In genomic region chr14:100246136-100246535, GRCh38 we compare ENCODE assay signal across 10 cellular contexts. TPM values are rescaled to one million over a fixed set of nuclear protein-coding genes. Genes with fewer than 3 reads are reported as not detected.
DNase-seq lines count a peak whose midpoint lies in the region; ATAC-seq and TF ChIP-seq lines count a peak whose summit lies in the region.
"Had no signal": no experiment of that assay in that cellular context is flagged by ENCODE, and none has a peak within 500 bp of the region (broad histone marks: within the 10 kb centered on the region; RNA-seq: fewer than 3 reads in every experiment).

No MANE protein-coding gene starts in this region.

- peak overlapping the region; percentile 85 for H3K27ac Mint-ChIP-seq in CD8-positive, alpha-beta T cell
- H3K27ac Mint-ChIP-seq in endothelial cell (ENCODE audit: unreplicated experiment), result peak overlapping the region; percentile 72
- peak overlapping the region; percentile 50 to 85 (median 58) for H3K27ac Mint-ChIP-seq in nephron

- H3K4me3 Mint-ChIP-seq in CD8-positive, alpha-beta T cell, result peak overlapping the region; percentile 61
- H3K4me3 Mint-ChIP-seq in endothelial cell (ENCODE audit: unreplicated experiment) (no peak overlapping the region), nephron (no peak overlapping the region)

- no peak for DNase-seq in CD8-positive, alpha-beta T cell
- DNase-seq in OCI-LY7 (ENCODE audit: low spot score), result no peak
- no peak for DNase-seq in endothelial cell (ENCODE audit: low spot score)
- DNase-seq in T1000 (lab: John Stamatoyannopoulos, UW), result no peak
- no peak for DNase-seq in NCI-H526 treated with DMSO at 0.1 percent for 48 hours (lab: John Stamatoyannopoulos, UW)
- DNase-seq in KBM-7, result no peak
- DNase-seq: activated CD4-positive, alpha-beta T cell treated with anti-CD3 and anti-CD28 coated beads, Interleukin-2, amount 50 U/mL, for 48 hours; stimulated activated CD8-positive, alpha-beta memory T cell treated with anti-CD3 and anti-CD28 coated beads, Interleukin-4, amount 100 ng/mL, for 48 hours had no signal

- no peak overlapping the region for H3K4me3 ChIP-seq in CD8-positive, alpha-beta T cell (ENCODE audit: low read depth, low read length)
- peak overlapping the region; percentile 44 for H3K4me3 ChIP-seq in OCI-LY7 (ENCODE audit: low read depth, low read length, poor library complexity, severe bottlenecking)

- no peaks in the 10 kb centered on the region for H3K27me3 ChIP-seq in CD8-positive, alpha-beta T cell (ENCODE audit: insufficient read depth, low read length)

- H3K4me2 ChIP-seq in OCI-LY7 (ENCODE audit: low read length), result peak overlapping the region; percentile 93

- no peak for ATAC-seq in CD8-positive, alpha-beta T cell
- ATAC-seq in HG03571 (IDR thresholded peaks at IDR 0.05; ENCODE audit: unreplicated experiment), result no peak

- peaks cover 72% of the 10 kb centered on the region for H3K4me1 ChIP-seq in CD8-positive, alpha-beta T cell (ENCODE audit: insufficient read depth, low read length)
- peaks cover 87% of the 10 kb centered on the region for H3K4me1 ChIP-seq in OCI-LY7 (ENCODE audit: insufficient read depth, low read length, poor library complexity, severe bottlenecking)

- in situ Hi-C loops in KBM-7 (cut with MboI; ENCODE audit: low pct_unique_long_range_greater_than_20kb, low sequenced_read_pairs), result no loop called here

- no peak for TF ChIP-seq CTCF in CD8-positive, alpha-beta T cell (IDR thresholded peaks at IDR 0.05)
- no peak for TF ChIP-seq CTCF in OCI-LY7 (conservative IDR thresholded peaks at IDR 0.05; ENCODE audit: low read length)
- TF ChIP-seq CTCF in endothelial cell (IDR thresholded peaks at IDR 0.05; ENCODE audit: unreplicated experiment), result no peak
- no peak for TF ChIP-seq CTCF in nephron (IDR thresholded peaks at IDR 0.05; ENCODE audit: unreplicated experiment in 3 of 3)

- H3K9me3 Mint-ChIP-seq in CD8-positive, alpha-beta T cell, result no peaks in the 10 kb centered on the region
- H3K9me3 Mint-ChIP-seq in endothelial cell (ENCODE audit: unreplicated experiment), result no peaks in the 10 kb centered on the region
- H3K9me3 Mint-ChIP-seq in nephron, result no peaks in the 10 kb centered on the region

- H3K36me3 Mint-ChIP-seq in CD8-positive, alpha-beta T cell, result peaks cover 28% of the 10 kb centered on the region
- no peaks in the 10 kb centered on the region for H3K36me3 Mint-ChIP-seq in endothelial cell (ENCODE audit: low read depth, unreplicated experiment)
- H3K36me3 Mint-ChIP-seq in nephron (ENCODE audit: low read depth), result peaks cover 27% of the 10 kb centered on the region

- no peaks in the 10 kb centered on the region for H3K36me3 ChIP-seq in CD8-positive, alpha-beta T cell (ENCODE audit: insufficient read depth, low read length)
- H3K36me3 ChIP-seq in OCI-LY7 (ENCODE audit: insufficient read depth, low read length), result peaks cover 70% of the 10 kb centered on the region

- no peaks in the 10 kb centered on the region for H3K9me2 ChIP-seq in OCI-LY7 (ENCODE audit: insufficient read depth, low read length)

- CTCF ChIA-PET in CD8-positive, alpha-beta T cell (lab: Charles Lee), result interaction anchor here (0.6 to 2.0 kb wide), 9 partner anchors 9 to 263 kb away, joined by 3 to 7 read pairs (median 3); no protein-coding TSS in a partner anchor
- CTCF ChIA-PET in OCI-LY7 (lab: Charles Lee; ENCODE audit: unreplicated experiment), result no interaction called here

- H2AFZ ChIP-seq in OCI-LY7 (ENCODE audit: low read length), result no peak overlapping the region

- intact Hi-C loops in CD8-positive, alpha-beta T cell (cut with DNase I, micrococcal nuclease), result loop anchor here (1.0 to 10.0 kb wide), 2 partner anchors 264 to 1839 kb away; partner anchors contain the start of gene HSP90AA1 (in 1 of the 2)
- intact Hi-C loops in OCI-LY7 (cut with micrococcal nuclease; ENCODE audit: unreplicated experiment), result no loop called here

- peaks cover 79% of the 10 kb centered on the region for H3K4me1 Mint-ChIP-seq in CD8-positive, alpha-beta T cell (ENCODE audit: low read depth)
- H3K4me1 Mint-ChIP-seq in endothelial cell (ENCODE audit: unreplicated experiment), result peaks cover 42% of the 10 kb centered on the region
- peaks cover 51% of the 10 kb centered on the region for H3K4me1 Mint-ChIP-seq in nephron

- no peaks in the 10 kb centered on the region for H3K27me3 Mint-ChIP-seq in CD8-positive, alpha-beta T cell (ENCODE audit: low read depth)
- peaks cover 1% of the 10 kb centered on the region for H3K27me3 Mint-ChIP-seq in endothelial cell (ENCODE audit: unreplicated experiment)
- no peaks in the 10 kb centered on the region for H3K27me3 Mint-ChIP-seq in nephron (ENCODE audit: low read depth)

- H3K27ac ChIP-seq in CD8-positive, alpha-beta T cell (ENCODE audit: low read depth, low read length), result no peak overlapping the region
- H3K27ac ChIP-seq in OCI-LY7 (ENCODE audit: low read depth, low read length, poor library complexity, severe bottlenecking), result peak overlapping the region; percentile 45

- no TSS peak for BruUV-seq in OCI-LY7 (replicated peaks; lab: Mats Ljungman, UMichigan)

- peaks cover 100% of the 10 kb centered on the region for H3K79me2 ChIP-seq in OCI-LY7 (ENCODE audit: insufficient read depth, low read depth, low read length)

- peaks cover 47% of the 10 kb centered on the region for H4K20me1 ChIP-seq in OCI-LY7 (ENCODE audit: insufficient read depth, low read length)

- POLR2A ChIA-PET in CD8-positive, alpha-beta T cell (lab: Charles Lee), result interaction anchor here (0.8 kb wide), 1 partner anchor 181 kb away, joined by 3 read pairs; the partner anchor contains the start of gene EVL
- POLR2A ChIA-PET in OCI-LY7 (lab: Charles Lee), result interaction anchor here (0.6 to 2.0 kb wide), 3 partner anchors 11 to 17 kb away, joined by 3 to 5 read pairs (median 4); no protein-coding TSS in a partner anchor

- no peaks in the 10 kb centered on the region for H3K9me3 ChIP-seq in CD8-positive, alpha-beta T cell (ENCODE audit: low read length)
- H3K9me3 ChIP-seq in OCI-LY7 (ENCODE audit: low read length), result no peaks in the 10 kb centered on the region

RNA-seq across cellular contexts. Expression of gene YY1, which starts 7.2 kb away (rescaled TPM):
- total RNA-seq in CD8-positive, alpha-beta T cell, result 10 to 100 TPM; 70.0 to 80.7 TPM
- total RNA-seq in OCI-LY7 (2014; rRNA removed; shearing (Covaris generic)), result 59.9 and 69.2 TPM in 2 replicates
- total RNA-seq in OCI-LY7 (2022) (137 and 140 TPM in 2 replicates), endothelial cell (ENCODE audit: unreplicated experiment) (81.7 TPM)
